8 cellular contexts compared by ENCODE assay signal in the genomic region with DNA sequence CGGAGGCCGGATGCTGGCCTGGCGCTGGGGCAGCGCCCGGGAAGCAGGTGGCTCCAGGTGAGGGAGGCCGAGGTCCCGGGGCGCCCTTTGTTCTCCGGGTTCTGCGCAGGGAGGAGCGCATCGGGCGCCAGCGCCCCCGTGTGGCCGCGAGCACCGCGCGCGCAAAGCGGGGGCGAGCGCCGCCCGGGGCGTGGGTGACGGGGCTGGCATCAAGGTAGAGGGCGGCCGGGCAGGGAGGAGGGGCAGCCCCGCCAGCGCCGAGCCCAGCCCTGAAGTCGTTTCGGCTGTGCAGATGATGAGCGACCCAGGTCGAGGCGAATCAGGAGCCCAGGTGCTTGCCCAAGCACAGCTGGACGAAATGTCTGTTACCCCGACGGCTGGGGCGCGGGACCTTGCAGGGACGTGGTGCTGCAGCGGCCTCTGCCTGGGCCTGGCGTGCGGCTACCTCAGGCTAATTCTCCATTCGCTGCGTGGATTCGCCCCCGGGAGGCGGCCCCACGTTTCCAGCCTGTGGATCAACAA. TPM values are rescaled to one million over a fixed set of nuclear protein-coding genes. Genes with fewer than 3 reads are reported as not detected.
DNase-seq lines count a peak whose midpoint lies in the region; ATAC-seq and TF ChIP-seq lines count a peak whose summit lies in the region.

No MANE protein-coding gene starts in this region.

- ATAC-seq in GM18867 (IDR thresholded peaks at IDR 0.05; ENCODE audit: unreplicated experiment) = peak; percentile 75
- peak in 3 of 4 donors; percentile 52 to 80 (median 79) for ATAC-seq in psoas muscle

- no peak for DNase-seq in AG09309 (ENCODE audit: low read depth)
- DNase-seq in activated CD8-positive, alpha-beta memory T cell treated with anti-CD3 and anti-CD28 coated beads, Interleukin-2, amount 50 U/mL, for 48 hours = peak; percentile 79
- peak; percentile 73 for DNase-seq in cardiac septum (ENCODE audit: low spot score)
- DNase-seq in psoas muscle = peak in 1 of 2 donors; percentile 29
- DNase-seq in effector CD8-positive, alpha-beta T cell (lab: John Stamatoyannopoulos, UW) = no peak
- no peak for DNase-seq in NCI-H2171 treated with DMSO at 0.1 percent for 48 hours (lab: John Stamatoyannopoulos, UW)

- intact Hi-C loops in cardiac septum (cut with DNase I) (loop anchor here (5.0 kb wide), 1 partner anchor 661 kb away; no protein-coding TSS in a partner anchor), psoas muscle (cut with DNase I) (loop anchor here (5.0 kb wide), 2 partner anchors 661 to 666 kb away; no protein-coding TSS in a partner anchor)

- H3K27ac ChIP-seq in HUES6 (ENCODE audit: low read depth, low read length) (no peak overlapping the region), psoas muscle (no peak overlapping the region)

- H3K4me3 ChIP-seq in AG09309 (ENCODE audit: control insufficient read depth, low read depth, low read length) (peak overlapping the region; percentile 32), HUES6 (ENCODE audit: low read depth, low read length) (peak overlapping the region; percentile 42), psoas muscle (peak overlapping the region; percentile 41)

- H3K4me1 ChIP-seq in HUES6 (ENCODE audit: control insufficient read depth, insufficient read depth, low read length) (peaks cover 14% of the 10 kb centered on the region), psoas muscle (no peaks in the 10 kb centered on the region)

- TF ChIP-seq CTCF in AG09309 (IDR thresholded peaks at IDR 0.05; ENCODE audit: control insufficient read depth, insufficient read depth, low read depth, low read length, missing control alignments) = peak; percentile 50
- peak; percentile 65 for TF ChIP-seq CTCF in psoas muscle (IDR thresholded peaks at IDR 0.05)

- WGBS in psoas muscle, 3 donors = 8 to 14% (median 10%) methylated on average over 28 to 52 of the region's 53 CpGs

- no peaks in the 10 kb centered on the region for H3K9me3 ChIP-seq in HUES6 (ENCODE audit: control insufficient read depth, insufficient read depth, low read depth, low read length)
- H3K9me3 ChIP-seq in psoas muscle = no peaks in the 10 kb centered on the region

- H3K9ac ChIP-seq in HUES6 (ENCODE audit: low read length) = peak overlapping the region; percentile 32

- H3K27me3 ChIP-seq in HUES6 (ENCODE audit: control insufficient read depth, insufficient read depth, low read length) (peaks cover 10% of the 10 kb centered on the region), psoas muscle (ENCODE audit: insufficient read depth in 3 of 3, low read length in 2 of 3) (peaks cover 0 to 51% (median 6%) of the 10 kb centered on the region in 3 donors)

- H3K36me3 ChIP-seq in HUES6 (ENCODE audit: control insufficient read depth, insufficient read depth, low read length) (no peaks in the 10 kb centered on the region), psoas muscle (ENCODE audit: insufficient read depth in 1 of 2, low read depth in 1 of 2) (no peaks in the 10 kb centered on the region)

RNA-seq across cellular contexts. Expression of a gene that starts 10.5 kb away (rescaled TPM):
- total RNA-seq in cardiac septum (0.19 TPM), psoas muscle (under 1 TPM in 2 of 4 donors, not detected in 2; 0.36 to 0.50 TPM)
- under 1 TPM; 0.08 to 0.20 (median 0.10) TPM for polyA plus RNA-seq in psoas muscle

Comparison
In these comparisons a context has a peak if more than half of its experiments do, and no peak if none do; other contexts are left out.
1. DNase-seq: peak in activated CD8-positive, alpha-beta memory T cell treated with anti-CD3 and anti-CD28 coated beads, Interleukin-2, amount 50 U/mL, for 48 hours (single experiment) and cardiac septum (single experiment); none in AG09309 (single experiment), effector CD8-positive, alpha-beta T cell (single experiment) and NCI-H2171 treated with DMSO at 0.1 percent for 48 hours (single experiment).
2. Peak in every context shown above with its lines, with median percentiles within 50 percentile points of each other: H3K4me3 ChIP-seq.